Comparison of ENCODE assay signal across 2 cellular contexts in genomic region chr4:67730511-67730910, GRCh38. TPM values are rescaled to one million over a fixed set of nuclear protein-coding genes. Genes with fewer than 3 reads are reported as not detected.
"Had no signal": no experiment of that assay in that cellular context is flagged by ENCODE, and none has a peak within 500 bp of the region (broad histone marks: within the 10 kb centered on the region; RNA-seq: fewer than 3 reads in every experiment).

No MANE protein-coding gene starts in this region.

RNA-seq across cellular contexts. Expression of gene GNRHR, which starts 23.7 kb away (rescaled TPM):
- total RNA-seq: G401, GM12878 had no signal
